Comparison of ENCODE assay signal across 6 cellular contexts in genomic region chr7:43974725-43975482, GRCh38. TPM values are rescaled to one million over a fixed set of nuclear protein-coding genes. Genes with fewer than 3 reads are reported as not detected.
"Had no signal": no experiment of that assay in that cellular context is flagged by ENCODE, and none has a peak within 500 bp of the region (broad histone marks: within the 10 kb centered on the region; RNA-seq: fewer than 3 reads in every experiment).

No MANE protein-coding gene starts in this region.

RNA-seq across cellular contexts. Expression of gene SPDYE1, which starts 22.8 kb away (rescaled TPM):
- total RNA-seq: M059J, PC-3, Peyer's patch, Right ventricle myocardium superior, SJSA1 had no signal
- polyA plus RNA-seq: SK-N-SH had no signal
